In the genomic region with DNA sequence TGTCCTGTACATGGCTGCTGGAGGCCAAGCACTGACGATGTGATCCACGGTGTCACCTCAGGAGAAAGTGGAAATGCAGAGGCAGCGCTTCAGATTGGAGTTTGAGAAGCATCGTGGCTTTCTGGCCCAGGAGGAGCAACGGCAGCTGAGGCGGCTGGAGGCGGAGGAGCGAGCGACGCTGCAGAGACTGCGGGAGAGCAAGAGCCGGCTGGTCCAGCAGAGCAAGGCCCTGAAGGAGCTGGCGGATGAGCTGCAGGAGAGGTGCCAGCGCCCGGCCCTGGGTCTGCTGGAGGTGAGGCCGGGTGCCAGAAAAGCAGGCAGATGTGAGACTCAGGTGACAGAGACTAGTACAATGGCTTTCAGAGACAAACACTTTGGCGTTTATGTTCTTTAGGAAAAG, we compare ENCODE assay signal across 28 cellular contexts. TPM values are rescaled to one million over a fixed set of nuclear protein-coding genes. Genes with fewer than 3 reads are reported as not detected.
DNase-seq lines count a peak whose midpoint lies in the region; ATAC-seq and TF ChIP-seq lines count a peak whose summit lies in the region.
"Had no signal": no experiment of that assay in that cellular context is flagged by ENCODE, and none has a peak within 500 bp of the region (broad histone marks: within the 10 kb centered on the region; RNA-seq: fewer than 3 reads in every experiment).

No MANE protein-coding gene starts in this region.

- H2BK15ac ChIP-seq in mesenchymal stem cell (ENCODE audit: low read depth, poor library complexity, severe bottlenecking) (no peak overlapping the region), neuronal stem cell (ENCODE audit: low read length) (no peak overlapping the region)

- DNase-seq in HFFc6 = no peak
- no peak for DNase-seq in mesenchymal stem cell
- no peak for DNase-seq in neuronal stem cell (ENCODE audit: low spot score)
- DNase-seq in tibial nerve (ENCODE audit: low spot score in 2 of 2) = no peak
- DNase-seq in osteocyte (ENCODE audit: extremely low spot score, unreplicated experiment) = no peak
- DNase-seq: 8988T; ACHN; BE2C; C1 segment of cervical spinal cord; CD4-positive, alpha-beta memory T cell; CD4-positive, CD25-positive, alpha-beta regulatory T cell; CD8-positive, alpha-beta memory T cell; COR-L47; DMS 273 treated with DMSO at 0.1 percent for 48 hours; DMS153; DMS53; DMS79; DND-41; EL; GDM1 had no signal

- H3K9me3 Mint-ChIP-seq in HFFc6 = peaks cover 18% of the 10 kb centered on the region
- H3K9me3 Mint-ChIP-seq in osteocyte (ENCODE audit: unreplicated experiment) = peaks cover 8% of the 10 kb centered on the region

- H3K4me1 Mint-ChIP-seq in HFFc6 (ENCODE audit: low read depth) (peaks cover 12% of the 10 kb centered on the region; the same call in 1 of the 2 replicates), osteocyte (ENCODE audit: unreplicated experiment) (no peaks in the 10 kb centered on the region)
- H3K4me1 Mint-ChIP-seq: CD14-positive monocyte; CD4-positive, alpha-beta memory T cell; CD4-positive, CD25-positive, alpha-beta regulatory T cell; CD8-positive, alpha-beta memory T cell had no signal

- H3K23ac ChIP-seq in mesenchymal stem cell (ENCODE audit: low read length in 2 of 2) (no peak overlapping the region), neuronal stem cell (ENCODE audit: low read depth, low read length, poor library complexity) (peak overlapping the region; percentile 89)

- H3K36me3 Mint-ChIP-seq in HFFc6 (ENCODE audit: low read depth) (peaks cover 5% of the 10 kb centered on the region), osteocyte (ENCODE audit: unreplicated experiment) (peaks cover 3% of the 10 kb centered on the region)
- H3K36me3 Mint-ChIP-seq: CD4-positive, alpha-beta memory T cell; CD4-positive, CD25-positive, alpha-beta regulatory T cell; CD8-positive, alpha-beta memory T cell had no signal

- H2AFZ ChIP-seq in mesenchymal stem cell (ENCODE audit: low read depth, low read length) = no peak overlapping the region
- no peak overlapping the region for H2AFZ ChIP-seq in neuronal stem cell (ENCODE audit: low read length)

- no peak overlapping the region for H3K4ac ChIP-seq in mesenchymal stem cell (ENCODE audit: low read depth in 1 of 2, low read length in 2 of 2)
- no peak overlapping the region for H3K4ac ChIP-seq in neuronal stem cell (ENCODE audit: low read length)

- H3K36me3 ChIP-seq in mesenchymal stem cell (ENCODE audit: control insufficient read depth in 1 of 2, insufficient read depth in 2 of 2, low read depth in 1 of 2, low read length in 2 of 2) (peaks cover 4 to 6% of the 10 kb centered on the region in 2 experiments), neuronal stem cell (replicated peaks in 1 of 2; ENCODE audit: control insufficient read depth in 2 of 2, insufficient read depth in 2 of 2, low read length in 2 of 2) (no peaks in the 10 kb centered on the region), tibial nerve (no peaks in the 10 kb centered on the region)
- H3K36me3 ChIP-seq: BE2C had no signal

- WGBS in mesenchymal stem cell = 90% methylated on average over 14 of the region's 17 CpGs
- no CpG with 5 or more reads among the region's 17 CpGs for WGBS in neuronal stem cell (ENCODE audit: extremely low coverage in 2 of 2, insufficient read length in 2 of 2, insufficient replicate concordance in 1 of 2), 2 donors
- WGBS in tibial nerve, 2 donors = 88 to 90% methylated on average over 17 of the region's 17 CpGs

- H3K14ac ChIP-seq in mesenchymal stem cell (ENCODE audit: low read length in 2 of 2) (no peak overlapping the region), neuronal stem cell (ENCODE audit: low read length) (peak overlapping the region; percentile 38)

- no peak overlapping the region for H2AK5ac ChIP-seq in mesenchymal stem cell (ENCODE audit: low read length, severe bottlenecking)
- H2AK5ac ChIP-seq in neuronal stem cell (ENCODE audit: low read depth, low read length) = peak overlapping the region; percentile 56

- no peaks in the 10 kb centered on the region for H3K79me1 ChIP-seq in mesenchymal stem cell (replicated peaks; ENCODE audit: low read length, poor library complexity, severe bottlenecking)
- H3K79me1 ChIP-seq in neuronal stem cell (ENCODE audit: low read depth, low read length) = no peaks in the 10 kb centered on the region

- TF ChIP-seq CTCF in HFFc6 (IDR thresholded peaks at IDR 0.05) = no peak
- no peak for TF ChIP-seq CTCF in tibial nerve (IDR thresholded peaks at IDR 0.05)
- TF ChIP-seq CTCF in osteocyte (IDR thresholded peaks at IDR 0.05) = no peak

- peak overlapping the region; percentile 89; the same call in 1 of the 2 replicates for H3K27ac Mint-ChIP-seq in HFFc6
- H3K27ac Mint-ChIP-seq in osteocyte (ENCODE audit: unreplicated experiment) = no peak overlapping the region
- H3K27ac Mint-ChIP-seq: CD4-positive, alpha-beta memory T cell; CD4-positive, CD25-positive, alpha-beta regulatory T cell; CD8-positive, alpha-beta memory T cell had no signal

- no peak overlapping the region for H3K4me3 ChIP-seq in mesenchymal stem cell (ENCODE audit: insufficient read depth in 1 of 2, low read depth in 1 of 2, low read length in 2 of 2)
- H3K4me3 ChIP-seq in neuronal stem cell (ENCODE audit: low read length in 2 of 2) = peak overlapping the region in 1 of 2 donors; percentile 24
- no peak overlapping the region for H3K4me3 ChIP-seq in tibial nerve
- H3K4me3 ChIP-seq: BLaER1, GM12878 had no signal

- no peak overlapping the region for H4K91ac ChIP-seq in mesenchymal stem cell (ENCODE audit: low read length)
- H4K91ac ChIP-seq in neuronal stem cell (ENCODE audit: low read depth, low read length, poor library complexity) = no peak overlapping the region

- H2BK12ac ChIP-seq in mesenchymal stem cell (ENCODE audit: low read length in 2 of 2) (no peak overlapping the region), neuronal stem cell (ENCODE audit: low read length) (no peak overlapping the region)

- H3K4me3 Mint-ChIP-seq in HFFc6 (no peak overlapping the region), osteocyte (ENCODE audit: unreplicated experiment) (no peak overlapping the region)
- H3K4me3 Mint-ChIP-seq: CD14-positive monocyte; CD4-positive, alpha-beta memory T cell; CD4-positive, CD25-positive, alpha-beta regulatory T cell; CD8-positive, alpha-beta memory T cell had no signal

- H2BK5ac ChIP-seq in mesenchymal stem cell (ENCODE audit: low read depth, low read length, poor library complexity, severe bottlenecking) (no peak overlapping the region), neuronal stem cell (ENCODE audit: low read length) (no peak overlapping the region)

- H2BK120ac ChIP-seq in mesenchymal stem cell (ENCODE audit: low read depth, low read length) = no peak overlapping the region
- H2BK120ac ChIP-seq in neuronal stem cell (ENCODE audit: low read depth, low read length) = no peak overlapping the region

- H3K9ac ChIP-seq in mesenchymal stem cell (ENCODE audit: low read length) = peak overlapping the region; percentile 44
- H3K9ac ChIP-seq in neuronal stem cell (ENCODE audit: low read depth, low read length, poor library complexity) = peak overlapping the region; percentile 44
- H3K9ac ChIP-seq: BLaER1 had no signal

- no peak for ATAC-seq in GM21576 (IDR thresholded peaks at IDR 0.05; ENCODE audit: unreplicated experiment)
- ATAC-seq: GM12878 had no signal

- H4K8ac ChIP-seq in mesenchymal stem cell (ENCODE audit: low read length) (no peak overlapping the region), neuronal stem cell (ENCODE audit: low read depth, low read length) (no peak overlapping the region)

- H3K18ac ChIP-seq in mesenchymal stem cell (ENCODE audit: low read depth in 1 of 2, low read length in 2 of 2) (no peak overlapping the region), neuronal stem cell (ENCODE audit: low read length) (peak overlapping the region; percentile 64)

- H3K4me1 ChIP-seq in mesenchymal stem cell (ENCODE audit: control insufficient read depth, insufficient read depth, low read depth, low read length) = no peaks in the 10 kb centered on the region
- no peaks in the 10 kb centered on the region for H3K4me1 ChIP-seq in neuronal stem cell (ENCODE audit: control insufficient read depth in 2 of 2, insufficient read depth in 1 of 2, low read depth in 1 of 2, low read length in 2 of 2)
- no peaks in the 10 kb centered on the region for H3K4me1 ChIP-seq in tibial nerve
- H3K4me1 ChIP-seq: BE2C, BLaER1 had no signal

- TF ChIP-seq POLR2A in tibial nerve (IDR thresholded peaks at IDR 0.05) = no peak

- H3K27ac ChIP-seq in mesenchymal stem cell (ENCODE audit: low read length, poor library complexity, severe bottlenecking) (no peak overlapping the region), neuronal stem cell (replicated peaks; ENCODE audit: low read length) (no peak overlapping the region), tibial nerve (no peak overlapping the region)
- H3K27ac ChIP-seq: BLaER1 had no signal

- H3K27me3 Mint-ChIP-seq in HFFc6 (ENCODE audit: insufficient read depth) (no peaks in the 10 kb centered on the region; the same call in 1 of the 2 replicates), osteocyte (ENCODE audit: unreplicated experiment) (no peaks in the 10 kb centered on the region)

- H3K9me3 ChIP-seq in mesenchymal stem cell (ENCODE audit: control insufficient read depth, low read length) (peaks cover 5% of the 10 kb centered on the region), neuronal stem cell (replicated peaks in 1 of 2; ENCODE audit: control insufficient read depth in 2 of 2, insufficient read depth in 1 of 2, low read depth in 1 of 2, low read length in 2 of 2) (peaks cover 0 to 2% of the 10 kb centered on the region in 2 donors), tibial nerve (peaks cover 0 to 4% (median 0%) of the 10 kb centered on the region in 4 donors)
- H3K9me3 ChIP-seq: BE2C, BLaER1 had no signal

- TF ChIP-seq EP300 in tibial nerve (IDR thresholded peaks at IDR 0.05) = no peak

- H3K4me2 ChIP-seq in mesenchymal stem cell (ENCODE audit: low read length, poor library complexity, severe bottlenecking) (no peak overlapping the region), neuronal stem cell (ENCODE audit: insufficient read depth, low read length, poor library complexity, severe bottlenecking) (no peak overlapping the region)
- H3K4me2 ChIP-seq: BLaER1 had no signal

- no peaks in the 10 kb centered on the region for H3K27me3 ChIP-seq in mesenchymal stem cell (ENCODE audit: control insufficient read depth in 1 of 2, insufficient read depth in 1 of 2, low read length in 2 of 2)
- H3K27me3 ChIP-seq in neuronal stem cell (ENCODE audit: control insufficient read depth in 3 of 3, insufficient read depth in 3 of 3, low read depth in 1 of 3, low read length in 3 of 3) = no peaks in the 10 kb centered on the region
- no peaks in the 10 kb centered on the region for H3K27me3 ChIP-seq in tibial nerve
- H3K27me3 ChIP-seq: BE2C, BLaER1 had no signal

RNA-seq across cellular contexts. Expression of a gene that starts 7.7 kb away (rescaled TPM):
- total RNA-seq in HFFc6 (2021; fragmentation: NEBNext Ultra II Directional; extraction: Animal tissue kit (Norgen Biotek cat#: 25700)) = not detected
- 0.70 TPM for polyA plus RNA-seq in mesenchymal stem cell (2013, experiment 1 of 2)
- 0.81 TPM for polyA plus RNA-seq in mesenchymal stem cell (2013, experiment 2 of 2)
- polyA plus RNA-seq in neuronal stem cell (2013, experiment 1 of 2) = 0.73 TPM
- 0.82 TPM for polyA plus RNA-seq in neuronal stem cell (2013, experiment 2 of 2)
- total RNA-seq in tibial nerve (10 to 100 TPM in 1 of 4 donors, 1 to 10 TPM in 3; 3.9 to 17.4 (median 6.9) TPM), osteocyte (1.2 and 1.5 TPM in 2 replicates)
- total RNA-seq: A673, G401, GM12878 had no signal
- polyA plus RNA-seq: GM12878 had no signal

RNA-seq across cellular contexts. Expression of a gene that starts 22.9 kb away (rescaled TPM):
- total RNA-seq in HFFc6 (2021; fragmentation: NEBNext Ultra II Directional; extraction: Animal tissue kit (Norgen Biotek cat#: 25700)) = not detected
- polyA plus RNA-seq in mesenchymal stem cell (2013, experiment 1 of 2) = not detected
- polyA plus RNA-seq in mesenchymal stem cell (2013, experiment 2 of 2) = not detected
- polyA plus RNA-seq in neuronal stem cell (2013, experiment 1 of 2) = not detected
- not detected for polyA plus RNA-seq in neuronal stem cell (2013, experiment 2 of 2)
- total RNA-seq in tibial nerve = not detected
- total RNA-seq in osteocyte = not detected in 2 replicates
- total RNA-seq: A673; CD4-positive, alpha-beta memory T cell; CD4-positive, CD25-positive, alpha-beta regulatory T cell; CD8-positive, alpha-beta memory T cell; G401; GM12878 had no signal
- polyA plus RNA-seq: AG04450; CD14-positive monocyte; CD4-positive, alpha-beta memory T cell; CD4-positive, CD25-positive, alpha-beta regulatory T cell; CD8-positive, alpha-beta memory T cell; GM12878 had no signal

RNA-seq across cellular contexts. Expression of a gene that starts 30.7 kb away (rescaled TPM):
- not detected for total RNA-seq in HFFc6 (2021; fragmentation: NEBNext Ultra II Directional; extraction: Animal tissue kit (Norgen Biotek cat#: 25700))
- 0.26 TPM for polyA plus RNA-seq in mesenchymal stem cell (2013, experiment 1 of 2)
- 0.33 TPM for polyA plus RNA-seq in mesenchymal stem cell (2013, experiment 2 of 2)
- 0.31 TPM for polyA plus RNA-seq in neuronal stem cell (2013, experiment 1 of 2)
- polyA plus RNA-seq in neuronal stem cell (2013, experiment 2 of 2) = 0.24 TPM
- total RNA-seq in tibial nerve = 1 to 10 TPM; 1.5 to 6.9 (median 2.3) TPM
- total RNA-seq in osteocyte = 0.52 and 0.75 TPM in 2 replicates
- total RNA-seq: A673; CD4-positive, alpha-beta memory T cell; CD4-positive, CD25-positive, alpha-beta regulatory T cell; CD8-positive, alpha-beta memory T cell; G401; GM12878 had no signal
- polyA plus RNA-seq: AG04450; CD4-positive, alpha-beta memory T cell; CD4-positive, CD25-positive, alpha-beta regulatory T cell; CD8-positive, alpha-beta memory T cell; GM12878 had no signal

RNA-seq across cellular contexts. Expression of a gene that starts 40.7 kb away (rescaled TPM):
- total RNA-seq in HFFc6 (2021; fragmentation: NEBNext Ultra II Directional; extraction: Animal tissue kit (Norgen Biotek cat#: 25700)) = not detected
- polyA plus RNA-seq in mesenchymal stem cell (2013, experiment 1 of 2) = not detected
- not detected for polyA plus RNA-seq in mesenchymal stem cell (2013, experiment 2 of 2)
- not detected for polyA plus RNA-seq in neuronal stem cell (2013, experiment 1 of 2)
- polyA plus RNA-seq in neuronal stem cell (2013, experiment 2 of 2) = not detected
- total RNA-seq in tibial nerve (not detected), osteocyte (not detected in 2 replicates)
- total RNA-seq: A673; CD4-positive, alpha-beta memory T cell; CD4-positive, CD25-positive, alpha-beta regulatory T cell; CD8-positive, alpha-beta memory T cell; Daoy; G401; GM12878 had no signal
- polyA plus RNA-seq: AG04450; CD14-positive monocyte; CD4-positive, alpha-beta memory T cell; CD4-positive, CD25-positive, alpha-beta regulatory T cell; CD8-positive, alpha-beta memory T cell; GM12878 had no signal

RNA-seq across cellular contexts. Expression of a gene that starts 55.4 kb away (rescaled TPM):
- total RNA-seq in HFFc6 (2021; fragmentation: NEBNext Ultra II Directional; extraction: Animal tissue kit (Norgen Biotek cat#: 25700)) = not detected
- not detected for polyA plus RNA-seq in mesenchymal stem cell (2013, experiment 1 of 2)
- polyA plus RNA-seq in mesenchymal stem cell (2013, experiment 2 of 2) = not detected
- polyA plus RNA-seq in neuronal stem cell (2013, experiment 1 of 2) = not detected
- polyA plus RNA-seq in neuronal stem cell (2013, experiment 2 of 2) = not detected
- total RNA-seq in tibial nerve = 1 to 10 TPM in 1 of 4 donors, not detected in 3; 1.0 TPM
- not detected in 2 replicates for total RNA-seq in osteocyte
- total RNA-seq: A673; CD4-positive, alpha-beta memory T cell; CD4-positive, CD25-positive, alpha-beta regulatory T cell; CD8-positive, alpha-beta memory T cell; G401; GM12878 had no signal
- polyA plus RNA-seq: AG04450; CD14-positive monocyte; CD4-positive, alpha-beta memory T cell; CD4-positive, CD25-positive, alpha-beta regulatory T cell; CD8-positive, alpha-beta memory T cell; GM12878 had no signal
